In the genomic region with DNA sequence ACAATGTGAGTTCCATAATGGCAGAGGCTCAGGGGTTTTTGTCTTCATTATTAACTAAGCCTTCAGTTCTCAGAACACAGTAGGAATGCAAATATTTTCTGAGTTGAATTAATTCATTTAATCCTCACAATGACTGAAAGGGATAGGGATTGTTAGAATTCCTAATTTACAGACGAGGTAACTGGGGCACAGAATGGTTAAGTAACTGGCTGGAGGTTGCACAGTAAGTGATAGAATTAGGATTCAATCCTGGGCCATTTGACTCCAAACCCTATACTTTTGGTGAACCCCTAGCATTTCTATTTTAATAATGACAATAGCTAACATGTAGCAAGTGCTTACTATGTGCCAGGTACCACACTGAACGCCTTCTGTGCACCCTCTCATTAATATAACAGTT, we compare ENCODE assay signal across 8 cellular contexts.
"Had no signal": no experiment of that assay in that cellular context is flagged by ENCODE, and none has a peak within 500 bp of the region (broad histone marks: within the 10 kb centered on the region; RNA-seq: fewer than 3 reads in every experiment).

No MANE protein-coding gene starts in this region.

- H2AFZ ChIP-seq: GM23248 had no signal

- H3K9ac ChIP-seq: GM23248 had no signal

- H3K9me3 Mint-ChIP-seq: H9 had no signal

- H3K4me3 Mint-ChIP-seq: H9, IgD-negative memory B cell had no signal

- H3K27ac Mint-ChIP-seq: IgD-negative memory B cell had no signal

- H3K4me1 Mint-ChIP-seq: IgD-negative memory B cell had no signal

- H3K36me3 Mint-ChIP-seq: IgD-negative memory B cell had no signal

- H3K4me3 ChIP-seq: GM23248 had no signal

- ATAC-seq: HepG2 had no signal

- DNase-seq: GM23248, GOT3, H9, KG1 had no signal

- H3K27ac ChIP-seq: GM23248, HL-60 had no signal

- FAIRE-seq: H54, HepG2 had no signal
